1 cellular context compared by ENCODE assay signal in genomic region chr6:148968636-148969270, GRCh38.
TF ChIP-seq lines count a peak whose summit lies in the region.

No MANE protein-coding gene starts in this region.

TF ChIP-seq in GM23338, 12 proteins besides CTCF, POLR2A, EP300 and RAD21 (continued from another document):
- no peak for TF ChIP-seq ZNF462 (CRISPR knock-in tag; IDR thresholded peaks at IDR 0.05)
- TF ChIP-seq EZH2phosphoT487 (IDR thresholded peaks at IDR 0.05; ENCODE audit: unreplicated experiment), result no peak
- no peak for TF ChIP-seq STAT1 (IDR thresholded peaks at IDR 0.05; ENCODE audit: unreplicated experiment)
- TF ChIP-seq ZNF331 (CRISPR knock-in tag; IDR thresholded peaks at IDR 0.05; ENCODE audit: low read depth), result no peak
- TF ChIP-seq ZNF114 (CRISPR knock-in tag; IDR thresholded peaks at IDR 0.05), result no peak
- TF ChIP-seq EZH2 (IDR thresholded peaks at IDR 0.05; ENCODE audit: low read depth, unreplicated experiment), result no peak
TF ChIP-seq in GM23338: peak in this region for 0.
